In the genomic region with DNA sequence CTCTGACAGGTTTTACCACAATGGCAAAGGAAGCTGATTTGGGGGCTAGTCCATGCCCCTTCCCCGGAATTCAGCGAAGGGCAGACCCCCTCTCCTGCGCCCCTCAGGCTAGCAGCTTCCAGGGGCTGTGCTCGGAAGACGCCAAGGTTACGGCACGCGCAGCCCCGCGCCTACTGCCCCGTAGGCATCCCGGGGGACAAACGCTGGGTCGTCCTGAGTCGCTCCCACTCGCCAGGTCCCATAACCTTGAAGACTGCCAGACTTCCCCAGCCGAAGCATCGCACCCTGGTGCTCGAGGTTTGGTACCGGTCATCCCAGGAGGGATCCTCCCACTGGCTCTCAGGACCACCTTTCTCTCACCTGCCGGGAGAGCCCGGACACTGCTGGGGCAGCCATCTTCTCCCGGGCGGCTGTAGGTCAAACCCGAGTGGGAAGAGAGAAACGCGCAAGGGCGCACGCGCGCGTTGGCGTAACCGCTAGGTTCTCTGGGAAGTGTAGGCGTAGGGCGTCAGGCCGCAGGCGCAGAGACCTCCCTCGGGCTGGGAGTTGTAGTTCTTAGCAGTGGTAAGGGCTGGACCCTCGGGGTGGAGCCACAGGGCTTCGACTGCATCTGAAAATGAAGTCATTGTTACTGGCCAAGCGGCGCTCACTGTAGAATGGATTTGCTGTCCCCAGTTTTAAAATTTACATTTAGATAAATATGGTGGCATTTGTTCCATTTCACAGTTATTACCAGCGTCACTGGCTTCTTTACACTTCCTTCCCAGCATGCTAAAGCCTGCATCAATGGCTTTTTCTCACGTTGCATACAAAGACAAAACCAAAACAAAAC, we compare ENCODE assay signal across 8 cellular contexts. TPM values are rescaled to one million over a fixed set of nuclear protein-coding genes. Genes with fewer than 3 reads are reported as not detected.
DNase-seq lines count a peak whose midpoint lies in the region; ATAC-seq and TF ChIP-seq lines count a peak whose summit lies in the region.

A gene with protein sequence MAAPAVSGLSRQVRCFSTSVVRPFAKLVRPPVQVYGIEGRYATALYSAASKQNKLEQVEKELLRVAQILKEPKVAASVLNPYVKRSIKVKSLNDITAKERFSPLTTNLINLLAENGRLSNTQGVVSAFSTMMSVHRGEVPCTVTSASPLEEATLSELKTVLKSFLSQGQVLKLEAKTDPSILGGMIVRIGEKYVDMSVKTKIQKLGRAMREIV (minus strand): TSS at position 437 of the 832 bp plus-strand sequence. CDS start 41 bp downstream, at position 396.

- peak within 1 kb of the TSS; percentile 25 for H3K27ac ChIP-seq in ACC112 (ENCODE audit: low read depth, low read length)
- H3K27ac ChIP-seq in VCaP: peak within 1 kb of the TSS; percentile 86
- H3K27ac ChIP-seq in breast epithelium: peak within 1 kb of the TSS; percentile 88 to 91
- peak within 1 kb of the TSS; percentile 91 for H3K27ac ChIP-seq in iPS-18a (ENCODE audit: low read length)

- intact Hi-C loops in breast epithelium (cut with DNase I; ENCODE audit: low total_unique reads): no loop called here

- peak within 1 kb of the TSS; percentile 87 for H3K4me2 ChIP-seq in skeletal muscle satellite cell (ENCODE audit: low read length)

- peak; percentile 94 for DNase-seq in NCI-H2196 treated with DMSO at 0.1 percent for 48 hours (lab: John Stamatoyannopoulos, UW; ENCODE audit: unreplicated experiment)
- peak; percentile 95 to 96 for DNase-seq in breast epithelium (ENCODE audit: low spot score in 2 of 2)

- peak; percentile 65 for TF ChIP-seq POLR2A in breast epithelium (IDR thresholded peaks at IDR 0.05)

- TF ChIP-seq CTCF in VCaP (conservative IDR thresholded peaks at IDR 0.05): no peak
- TF ChIP-seq CTCF in breast epithelium (IDR thresholded peaks at IDR 0.05): peak in 1 of 3 donors; percentile 30

- H3K9ac ChIP-seq in iPS-18a (ENCODE audit: low read length) (peak within 1 kb of the TSS; percentile 93), skeletal muscle satellite cell (ENCODE audit: low read depth, low read length) (peak within 1 kb of the TSS; percentile 93)

- H3K36me3 ChIP-seq in ACC112 (ENCODE audit: insufficient read depth, low read length): peaks cover 24% of the 10 kb centered on the region
- peaks cover 7% of the 10 kb centered on the region for H3K36me3 ChIP-seq in breast epithelium
- H3K36me3 ChIP-seq in iPS-18a (ENCODE audit: control insufficient read depth, low read depth, low read length): peaks cover 30% of the 10 kb centered on the region
- peaks cover 26% of the 10 kb centered on the region for H3K36me3 ChIP-seq in skeletal muscle satellite cell (ENCODE audit: insufficient read depth, low read length)

- H3K9me3 ChIP-seq in breast epithelium (no peaks in the 10 kb centered on the region), iPS-18a (ENCODE audit: control insufficient read depth, low read depth, low read length) (no peaks in the 10 kb centered on the region), skeletal muscle satellite cell (replicated peaks; ENCODE audit: low read length) (no peaks in the 10 kb centered on the region)

- H3K4me1 ChIP-seq in ACC112 (ENCODE audit: control insufficient read depth, insufficient read depth, low read length, unreplicated experiment) (peaks cover 15% of the 10 kb centered on the region), breast epithelium (peaks cover 0 to 11% of the 10 kb centered on the region in 2 donors), iPS-18a (ENCODE audit: control insufficient read depth, low read depth, low read length) (peaks cover 10% of the 10 kb centered on the region), skeletal muscle satellite cell (ENCODE audit: control insufficient read depth, insufficient read depth, low read length) (peaks cover 8% of the 10 kb centered on the region)

- peaks cover 35% of the 10 kb centered on the region for H3K79me2 ChIP-seq in ACC112 (ENCODE audit: control insufficient read depth, insufficient read depth, low read length, unreplicated experiment)

- H3K27me3 ChIP-seq in ACC112 (ENCODE audit: insufficient read depth, low read length) (no peaks in the 10 kb centered on the region), breast epithelium (no peaks in the 10 kb centered on the region), iPS-18a (ENCODE audit: control insufficient read depth, insufficient read depth, low read length) (no peaks in the 10 kb centered on the region), skeletal muscle satellite cell (ENCODE audit: control insufficient read depth, insufficient read depth, low read length) (no peaks in the 10 kb centered on the region)

- peak; percentile 96 for ATAC-seq in GM18870 (IDR thresholded peaks at IDR 0.05; ENCODE audit: unreplicated experiment)
- ATAC-seq in HG03135 (IDR thresholded peaks at IDR 0.05; ENCODE audit: unreplicated experiment): peak; percentile 98

- H3K4me3 ChIP-seq in ACC112 (ENCODE audit: low read depth, low read length) (peak within 1 kb of the TSS; percentile 91), breast epithelium (peak within 1 kb of the TSS; percentile 68 to 94 (median 74)), iPS-18a (ENCODE audit: low read length) (peak within 1 kb of the TSS; percentile 100), skeletal muscle satellite cell (ENCODE audit: low read length) (peak within 1 kb of the TSS; percentile 98)

- H2AFZ ChIP-seq in ACC112 (ENCODE audit: low read length, unreplicated experiment): peak within 1 kb of the TSS; percentile 94

RNA-seq across cellular contexts. Expression of the gene that starts here (rescaled TPM):
- 100 to 1,000 TPM; 161 to 234 (median 170) TPM for total RNA-seq in breast epithelium
- total RNA-seq in skeletal muscle satellite cell (2012; rRNA removed): 202 and 233 TPM in 2 replicates

Comparison
In these comparisons a context has a peak if more than half of its experiments do, and no peak if none do; other contexts are left out.
1. Peak in every context shown above with its lines: DNase-seq, ATAC-seq, H3K4me3 ChIP-seq and H3K27ac ChIP-seq.
2. H3K27ac ChIP-seq: peak in every context shown above with its lines; median percentile 91 in iPS-18a; 90 in breast epithelium; 86 in VCaP; 25 in ACC112.